Comparison of ENCODE assay signal across 6 cellular contexts in the genomic region with DNA sequence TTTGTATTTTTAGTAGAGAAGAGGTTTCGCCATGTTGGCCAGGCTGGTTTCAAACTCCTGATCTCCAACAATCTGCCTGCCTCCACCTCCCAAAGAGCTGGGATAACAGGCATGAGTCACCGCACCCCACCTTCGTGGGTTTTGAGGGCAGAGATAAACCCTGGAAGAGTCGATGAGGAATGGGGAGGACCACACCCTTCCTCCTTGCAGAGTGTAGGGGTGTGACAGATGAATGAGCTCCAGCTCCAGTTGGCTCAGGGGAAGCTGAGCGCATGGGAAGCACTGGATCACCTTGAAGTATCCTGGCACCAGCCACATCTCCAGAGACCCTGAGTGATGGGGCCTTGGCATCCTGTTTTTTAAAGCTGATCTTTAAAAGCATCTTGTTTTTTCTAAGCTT. TPM values are rescaled to one million over a fixed set of nuclear protein-coding genes. Genes with fewer than 3 reads are reported as not detected.
"Had no signal": no experiment of that assay in that cellular context is flagged by ENCODE, and none has a peak within 500 bp of the region (broad histone marks: within the 10 kb centered on the region; RNA-seq: fewer than 3 reads in every experiment).

No MANE protein-coding gene starts in this region.

RNA-seq across cellular contexts. Expression of gene SPDYE2, which starts 32.5 kb away (rescaled TPM):
- total RNA-seq: M059J, PC-9, Right ventricle myocardium superior, RPMI7951, SJSA1 had no signal
- polyA plus RNA-seq: SK-N-SH had no signal

RNA-seq across cellular contexts. Expression of gene UPK3BL2, which starts 40.0 kb away (rescaled TPM):
- total RNA-seq: RPMI7951 had no signal
